In the genomic region with DNA sequence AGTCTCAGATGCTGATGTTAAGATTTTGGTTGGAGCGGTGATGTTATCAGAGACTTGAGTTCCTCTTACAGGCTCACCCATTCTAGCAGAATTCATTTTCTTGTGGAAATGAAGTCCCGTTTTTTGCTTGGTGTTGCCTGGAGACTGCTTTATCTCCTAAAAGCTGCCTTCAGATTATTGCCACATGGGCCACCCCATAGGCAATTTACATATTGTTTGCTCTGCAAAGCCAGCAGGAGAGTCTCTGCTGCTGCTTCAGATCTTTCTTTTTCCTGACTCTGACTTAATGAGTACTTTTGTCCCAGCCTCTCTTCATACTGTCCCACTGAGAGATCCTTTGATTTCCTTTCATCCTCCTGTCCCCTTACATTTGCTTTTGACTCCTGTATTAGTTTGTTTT, we compare ENCODE assay signal across 24 cellular contexts.
"Had no signal": no experiment of that assay in that cellular context is flagged by ENCODE, and none has a peak within 500 bp of the region (broad histone marks: within the 10 kb centered on the region; RNA-seq: fewer than 3 reads in every experiment).

No MANE protein-coding gene starts in this region.

- H3K27ac Mint-ChIP-seq: activated naive CD8-positive, alpha-beta T cell treated with anti-CD3 and anti-CD28 coated beads for 36 hours; activated T-cell treated with anti-CD3 and anti-CD28 coated beads, Interleukin-2, amount 50 U/mL, for 24 hours; activated T-helper 2 cell treated with anti-CD3 and anti-CD28 coated beads, Interferon-gamma antibody, Interleukin-2, Interleukin-4, amounts not matched to agents 10 μg/mL and 5 μg/mL and 100 μg/mL, durations not matched to agents 14 hours and 24 hours and 36 hours; natural killer cell treated with Interleukin-12 subunit alpha and Interleukin-12 subunit beta and Interleukin-15 and Interleukin-18, amount 100 ng/mL, for 72 hours; stimulated activated naive CD8-positive, alpha-beta T cell treated with anti-CD3 and anti-CD28 coated beads, Interleukin-15, Interleukin-2, amounts not matched to agents 100 ng/mL and 50 ng/mL, for 24 hours had no signal

- H3K27me3 ChIP-seq: neutrophil, ovary, spleen, thyroid gland, upper lobe of right lung had no signal

- DNase-seq: activated CD4-positive, alpha-beta T cell treated with anti-CD3 and anti-CD28 coated beads, Interleukin-2, amount 50 U/mL, for 4 hours; activated CD4-positive, CD25-positive, alpha-beta regulatory T cell treated with anti-CD3 and anti-CD28 coated beads, Interleukin-2, amount 50 U/mL, for 72 hours; activated CD8-positive, alpha-beta memory T cell treated with anti-CD3 and anti-CD28 coated beads for 24 hours; activated CD8-positive, alpha-beta memory T cell treated with anti-CD3 and anti-CD28 coated beads, Interleukin-2, amount 50 U/mL, for 4 hours; activated naive CD4-positive, alpha-beta T cell treated with Interleukin-2 at 50 U/mL for 16 hours; activated naive CD8-positive, alpha-beta T cell treated with anti-CD3 and anti-CD28 coated beads for 36 hours; activated T-cell treated with anti-CD3 and anti-CD28 coated beads, Interleukin-2, amount 50 U/mL, for 24 hours; amniotic stem cell; cerebellar nuclear complex; erythroblast; foreskin fibroblast; left cardiac atrium; ovary; spleen; stimulated activated CD4-positive, alpha-beta T cell treated with anti-CD3 and anti-CD28 coated beads, Interleukin-4, amount 100 ng/mL, for 24 hours; substantia nigra; thyroid gland; upper lobe of right lung had no signal

- H3K36me3 ChIP-seq: neutrophil, ovary, prostate gland had no signal

- ATAC-seq: left cardiac atrium; natural killer cell treated with Interleukin-12 subunit alpha and Interleukin-12 subunit beta and Interleukin-15 and Interleukin-18, amount 100 ng/mL, for 72 hours; upper lobe of right lung had no signal

- H3K4me3 ChIP-seq: coronary artery, ovary, prostate gland, spleen, thyroid gland, upper lobe of right lung had no signal

- H3K27ac ChIP-seq: coronary artery, neutrophil, ovary, prostate gland, spleen, thyroid gland, upper lobe of right lung had no signal

- H3K4me1 ChIP-seq: prostate gland, spleen, thyroid gland, upper lobe of right lung had no signal

- H3K9me3 Mint-ChIP-seq: activated T-helper 2 cell treated with anti-CD3 and anti-CD28 coated beads, Interferon-gamma antibody, Interleukin-2, Interleukin-4, amounts not matched to agents 10 μg/mL and 5 μg/mL and 100 μg/mL, durations not matched to agents 14 hours and 24 hours and 36 hours; natural killer cell treated with Interleukin-12 subunit alpha and Interleukin-12 subunit beta and Interleukin-15 and Interleukin-18, amount 100 ng/mL, for 72 hours had no signal

- H3K27me3 Mint-ChIP-seq: activated naive CD8-positive, alpha-beta T cell treated with anti-CD3 and anti-CD28 coated beads for 36 hours; activated T-cell treated with anti-CD3 and anti-CD28 coated beads, Interleukin-2, amount 50 U/mL, for 24 hours; natural killer cell treated with Interleukin-12 subunit alpha and Interleukin-12 subunit beta and Interleukin-15 and Interleukin-18, amount 100 ng/mL, for 72 hours; stimulated activated naive CD8-positive, alpha-beta T cell treated with anti-CD3 and anti-CD28 coated beads, Interleukin-15, Interleukin-2, amounts not matched to agents 100 ng/mL and 50 ng/mL, for 24 hours had no signal

- H3K9me3 ChIP-seq: neutrophil, ovary, prostate gland, thyroid gland, upper lobe of right lung had no signal

- H3K4me3 Mint-ChIP-seq: activated naive CD8-positive, alpha-beta T cell treated with anti-CD3 and anti-CD28 coated beads for 36 hours; activated T-cell treated with anti-CD3 and anti-CD28 coated beads, Interleukin-2, amount 50 U/mL, for 24 hours; natural killer cell treated with Interleukin-12 subunit alpha and Interleukin-12 subunit beta and Interleukin-15 and Interleukin-18, amount 100 ng/mL, for 72 hours; stimulated activated naive CD8-positive, alpha-beta T cell treated with anti-CD3 and anti-CD28 coated beads, Interleukin-15, Interleukin-2, amounts not matched to agents 100 ng/mL and 50 ng/mL, for 24 hours had no signal
